Comparison of ENCODE assay signal across 8 cellular contexts in genomic region chr9:89602978-89603628, GRCh38. TPM values are rescaled to one million over a fixed set of nuclear protein-coding genes. Genes with fewer than 3 reads are reported as not detected.
A peak's percentile ranks its signal among the peaks of the same experiment; 100 is the strongest.
DNase-seq lines count a peak whose midpoint lies in the region; ATAC-seq and TF ChIP-seq lines count a peak whose summit lies in the region.

No MANE protein-coding gene starts in this region.

- H3K27ac ChIP-seq in RWPE1: no peak overlapping the region

- H3K9me3 Mint-ChIP-seq in activated T-helper 2 cell treated with anti-CD3 and anti-CD28 coated beads, Interferon-gamma antibody, Interleukin-2, Interleukin-4, amounts not matched to agents 10 μg/mL and 5 μg/mL and 100 μg/mL, durations not matched to agents 14 hours and 24 hours and 36 hours: no peaks in the 10 kb centered on the region
- H3K9me3 Mint-ChIP-seq in natural killer cell: no peaks in the 10 kb centered on the region
- no peaks in the 10 kb centered on the region for H3K9me3 Mint-ChIP-seq in stimulated activated effector memory CD8-positive, alpha-beta T cell treated with anti-CD3 and anti-CD28 coated beads, Interleukin-12 subunit alpha, Interleukin-12 subunit beta, amount 100 ng/mL, for 72 hours

- H3K4me3 Mint-ChIP-seq in activated T-helper 2 cell treated with anti-CD3 and anti-CD28 coated beads, Interferon-gamma antibody, Interleukin-2, Interleukin-4, amounts not matched to agents 10 μg/mL and 5 μg/mL and 100 μg/mL, durations not matched to agents 14 hours and 24 hours and 36 hours (ENCODE audit: low read depth): peak overlapping the region; percentile 83
- H3K4me3 Mint-ChIP-seq in natural killer cell: peak overlapping the region; percentile 67
- peak overlapping the region; percentile 79 for H3K4me3 Mint-ChIP-seq in stimulated activated effector memory CD8-positive, alpha-beta T cell treated with anti-CD3 and anti-CD28 coated beads, Interleukin-12 subunit alpha, Interleukin-12 subunit beta, amount 100 ng/mL, for 72 hours

- peak overlapping the region; percentile 81 for H3K27ac Mint-ChIP-seq in activated T-helper 2 cell treated with anti-CD3 and anti-CD28 coated beads, Interferon-gamma antibody, Interleukin-2, Interleukin-4, amounts not matched to agents 10 μg/mL and 5 μg/mL and 100 μg/mL, durations not matched to agents 14 hours and 24 hours and 36 hours
- peak overlapping the region in 1 of 2 donors; percentile 18 for H3K27ac Mint-ChIP-seq in natural killer cell
- H3K27ac Mint-ChIP-seq in stimulated activated effector memory CD8-positive, alpha-beta T cell treated with anti-CD3 and anti-CD28 coated beads, Interleukin-12 subunit alpha, Interleukin-12 subunit beta, amount 100 ng/mL, for 72 hours: no peak overlapping the region

- POLR2A ChIA-PET in RWPE1 (lab: Yijun Ruan, JAX; ENCODE audit: low non-redundant PET): no interaction called here

- H3K27me3 Mint-ChIP-seq in activated T-helper 2 cell treated with anti-CD3 and anti-CD28 coated beads, Interferon-gamma antibody, Interleukin-2, Interleukin-4, amounts not matched to agents 10 μg/mL and 5 μg/mL and 100 μg/mL, durations not matched to agents 14 hours and 24 hours and 36 hours (ENCODE audit: low read depth): peaks cover 19% of the 10 kb centered on the region
- peaks cover 24 to 36% of the 10 kb centered on the region in 2 donors for H3K27me3 Mint-ChIP-seq in natural killer cell (ENCODE audit: low read depth in 2 of 2)

- peaks cover 25% of the 10 kb centered on the region for H3K4me1 Mint-ChIP-seq in activated T-helper 2 cell treated with anti-CD3 and anti-CD28 coated beads, Interferon-gamma antibody, Interleukin-2, Interleukin-4, amounts not matched to agents 10 μg/mL and 5 μg/mL and 100 μg/mL, durations not matched to agents 14 hours and 24 hours and 36 hours (ENCODE audit: low read depth)
- H3K4me1 Mint-ChIP-seq in natural killer cell: peaks cover 6 to 32% of the 10 kb centered on the region in 2 donors
- H3K4me1 Mint-ChIP-seq in stimulated activated effector memory CD8-positive, alpha-beta T cell treated with anti-CD3 and anti-CD28 coated beads, Interleukin-12 subunit alpha, Interleukin-12 subunit beta, amount 100 ng/mL, for 72 hours: peaks cover 32% of the 10 kb centered on the region

- H3K36me3 Mint-ChIP-seq in activated T-helper 2 cell treated with anti-CD3 and anti-CD28 coated beads, Interferon-gamma antibody, Interleukin-2, Interleukin-4, amounts not matched to agents 10 μg/mL and 5 μg/mL and 100 μg/mL, durations not matched to agents 14 hours and 24 hours and 36 hours (ENCODE audit: low read depth): peaks cover 32% of the 10 kb centered on the region
- no peaks in the 10 kb centered on the region for H3K36me3 Mint-ChIP-seq in natural killer cell
- H3K36me3 Mint-ChIP-seq in stimulated activated effector memory CD8-positive, alpha-beta T cell treated with anti-CD3 and anti-CD28 coated beads, Interleukin-12 subunit alpha, Interleukin-12 subunit beta, amount 100 ng/mL, for 72 hours: peaks cover 18% of the 10 kb centered on the region

- ATAC-seq in natural killer cell: peak in 1 of 3 donors; percentile 26
- ATAC-seq in stimulated activated effector memory CD8-positive, alpha-beta T cell treated with anti-CD3 and anti-CD28 coated beads, Interleukin-12 subunit alpha, Interleukin-12 subunit beta, amount 100 ng/mL, for 72 hours: peak; percentile 50
- ATAC-seq in GM19455 (IDR thresholded peaks at IDR 0.05; ENCODE audit: unreplicated experiment): no peak

- peak; percentile 83 for DNase-seq in LoVo (ENCODE audit: low spot score)
- peak; percentile 75 for DNase-seq in RWPE1 (ENCODE audit: low spot score)
- peak; percentile 82 for DNase-seq in activated T-helper 2 cell treated with anti-CD3 and anti-CD28 coated beads, Interferon-gamma antibody, Interleukin-2, Interleukin-4, amounts not matched to agents 10 μg/mL and 5 μg/mL and 100 μg/mL, durations not matched to agents 14 hours and 24 hours and 36 hours (ENCODE audit: low spot score)
- peak; percentile 72 for DNase-seq in fibroblast of the aortic adventitia (ENCODE audit: low read depth)
- peak; percentile 73 for DNase-seq in natural killer cell
- peak; percentile 76 to 88 for DNase-seq in stimulated activated effector memory CD8-positive, alpha-beta T cell treated with anti-CD3 and anti-CD28 coated beads, Interleukin-12 subunit alpha, Interleukin-12 subunit beta, amount 100 ng/mL, for 72 hours (ENCODE audit: low spot score in 2 of 2)

- intact Hi-C loops in activated T-helper 2 cell treated with anti-CD3 and anti-CD28 coated beads, Interferon-gamma antibody, Interleukin-2, Interleukin-4, amounts not matched to agents 10 μg/mL and 5 μg/mL and 100 μg/mL, durations not matched to agents 14 hours and 24 hours and 36 hours (cut with micrococcal nuclease): loop anchor here (1.0 to 10.0 kb wide), 7 partner anchors 136 to 619 kb away; no protein-coding TSS in a partner anchor
- intact Hi-C loops in natural killer cell (cut with micrococcal nuclease): loop anchor here (5.0 to 10.0 kb wide), 2 partner anchors 319 to 1272 kb away; no protein-coding TSS in a partner anchor

- no peak overlapping the region for H3K4me3 ChIP-seq in fibroblast of the aortic adventitia (ENCODE audit: low read depth, low read length)

- CTCF ChIA-PET in RWPE1 (lab: Yijun Ruan, JAX): interaction anchor here (0.6 to 5.8 kb wide), 46 partner anchors 10 to 1754 kb away, joined by 3 to 116 read pairs (median 4); no protein-coding TSS in a partner anchor

- TF ChIP-seq CTCF in GM12873 (IDR thresholded peaks at IDR 0.05; ENCODE audit: insufficient read depth, low read depth, low read length, missing control alignments): peak; percentile 90
- peak; percentile 71 for TF ChIP-seq CTCF in RWPE1 (conservative IDR thresholded peaks at IDR 0.05; ENCODE audit: low read depth)
- peak; percentile 82 for TF ChIP-seq CTCF in fibroblast of the aortic adventitia (IDR thresholded peaks at IDR 0.05; ENCODE audit: insufficient read depth, low read length)
- peak; percentile 65 for TF ChIP-seq CTCF in natural killer cell (IDR thresholded peaks at IDR 0.05)

RNA-seq across cellular contexts. Expression of gene GADD45G, which starts 1.7 kb away (rescaled TPM):
- 18.4 and 19.9 TPM in 2 replicates for total RNA-seq in activated T-helper 2 cell treated with anti-CD3 and anti-CD28 coated beads, Interferon-gamma antibody, Interleukin-2, Interleukin-4, amounts not matched to agents 10 μg/mL and 5 μg/mL and 100 μg/mL, durations not matched to agents 14 hours and 24 hours and 36 hours
- 0.36 and 6.1 TPM in 2 replicates for total RNA-seq in fibroblast of the aortic adventitia (ENCODE audit: low replicate concordance)
- 1 to 10 TPM; 2.6 to 3.2 (median 2.8) TPM for total RNA-seq in natural killer cell
